22 cellular contexts compared by ENCODE assay signal in genomic region chr7:156858523-156858922, GRCh38. TPM values are rescaled to one million over a fixed set of nuclear protein-coding genes. Genes with fewer than 3 reads are reported as not detected.
DNase-seq lines count a peak whose midpoint lies in the region; ATAC-seq, FAIRE-seq and TF ChIP-seq lines count a peak whose summit lies in the region.
"Had no signal": no experiment of that assay in that cellular context is flagged by ENCODE, and none has a peak within 500 bp of the region (broad histone marks: within the 10 kb centered on the region; RNA-seq: fewer than 3 reads in every experiment).

No MANE protein-coding gene starts in this region.

- no peak overlapping the region for H3K4me3 Mint-ChIP-seq in activated naive CD4-positive, alpha-beta T cell treated with anti-CD3 and anti-CD28 coated beads, Interleukin-2, amount 50 U/mL, for 24 hours
- H3K4me3 Mint-ChIP-seq in activated naive CD4-positive, alpha-beta T cell treated with anti-CD3 and anti-CD28 coated beads, Interleukin-2, amount 10 ng/mL, durations not matched to agents 7 days and 5 days, result no peak overlapping the region
- H3K4me3 Mint-ChIP-seq in naive B cell, result peak overlapping the region in 1 of 8 donors; percentile 24
- H3K4me3 Mint-ChIP-seq: B cell; CD4-positive, alpha-beta T cell; CD8-positive, alpha-beta T cell had no signal

- no peak for DNase-seq in activated naive CD4-positive, alpha-beta T cell treated with anti-CD3 and anti-CD28 coated beads, Interleukin-2, amount 10 ng/mL, durations not matched to agents 7 days and 5 days
- DNase-seq in right lobe of liver (no peak), HepG2 (ENCODE audit: low spot score) (no peak), naive B cell (no peak), left ventricle myocardium superior (no peak), NCI-H1436 (lab: John Stamatoyannopoulos, UW) (no peak)
- DNase-seq: 8988T; AML-193; Caco-2; Calu3; CD4-positive, alpha-beta T cell; CD8-positive, alpha-beta T cell; DMS79 treated with DMSO at 0.1 percent for 48 hours; GF-D8 had no signal

- H3K36me3 ChIP-seq in right lobe of liver (no peaks in the 10 kb centered on the region), HepG2 (replicated peaks in 1 of 2; ENCODE audit: control insufficient read depth in 1 of 2, insufficient read depth in 2 of 2, low read length in 2 of 2) (peaks cover 0 to 14% of the 10 kb centered on the region in 2 experiments; a peak in 2 of 5 replicates), HEK293 (ENCODE audit: control insufficient read depth in 2 of 2, insufficient read depth in 1 of 2, low read length in 2 of 2) (peaks cover 0 to 24% of the 10 kb centered on the region in 2 experiments; a peak in 1 of 3 replicates)

- in situ Hi-C loops in HepG2 (cut with HindIII; ENCODE audit: extremely low pct_ligation_motif_present, low pct_unique_long_range_greater_than_20kb), result no loop called here

- H3K27ac ChIP-seq in right lobe of liver (peak overlapping the region; percentile 10 to 60 (median 18)), HepG2 (ENCODE audit: extremely low read length, insufficient read depth, low read length) (no peak overlapping the region), HEK293 (ENCODE audit: extremely low read depth, low read depth, low read length) (no peak overlapping the region)
- H3K27ac ChIP-seq: BLaER1 treated with 17β-estradiol and CSF1 and Interleukin-3, amounts not matched to agents 10 nM and 100 nM; C4-2B had no signal

- intact Hi-C loops in right lobe of liver (cut with DNase I) (no loop called here), HepG2 (cut with micrococcal nuclease; ENCODE audit: unreplicated experiment) (no loop called here), left ventricle myocardium superior (cut with micrococcal nuclease) (no loop called here)

- POLR2A ChIA-PET in HepG2 (lab: Yijun Ruan, JAX), result no interaction called here
- POLR2A ChIA-PET in HEK293 (lab: Yijun Ruan, JAX), result interaction anchor here (0.7 kb wide), 1 partner anchor 35 kb away, joined by 3 read pairs; no protein-coding TSS in a partner anchor

- H3K4me1 ChIP-seq in right lobe of liver (no peaks in the 10 kb centered on the region), HepG2 (ENCODE audit: insufficient read depth, low read length) (no peaks in the 10 kb centered on the region), HEK293 (ENCODE audit: control insufficient read depth, insufficient read depth, low read length) (no peaks in the 10 kb centered on the region)
- H3K4me1 ChIP-seq: BLaER1 treated with 17β-estradiol and CSF1 and Interleukin-3, amounts not matched to agents 10 nM and 100 nM; Caco-2 had no signal

- TF ChIP-seq RAD21 in HepG2 (CRISPR knock-in tag; IDR thresholded peaks at IDR 0.05), result no peak

- no peaks in the 10 kb centered on the region for H4K20me1 ChIP-seq in HepG2 (ENCODE audit: insufficient read depth, low read length)

- TF ChIP-seq POLR2A in right lobe of liver (IDR thresholded peaks at IDR 0.05) (no peak), HepG2 (IDR thresholded peaks at IDR 0.05; ENCODE audit: insufficient read depth in 1 of 2, low read depth in 2 of 2, low read length in 2 of 2) (no peak)

- no peak overlapping the region for H2AFZ ChIP-seq in HepG2 (ENCODE audit: low read length)

- H3K27me3 ChIP-seq in right lobe of liver (no peaks in the 10 kb centered on the region), HepG2 (ENCODE audit: control insufficient read depth in 1 of 2, insufficient read depth in 2 of 2, low read length in 2 of 2) (no peaks in the 10 kb centered on the region)
- H3K27me3 ChIP-seq: BLaER1 treated with 17β-estradiol and CSF1 and Interleukin-3, amounts not matched to agents 10 nM and 100 nM had no signal

- peaks cover 25% of the 10 kb centered on the region for H3K4me1 Mint-ChIP-seq in activated naive CD4-positive, alpha-beta T cell treated with anti-CD3 and anti-CD28 coated beads, Interleukin-2, amount 50 U/mL, for 24 hours
- H3K4me1 Mint-ChIP-seq in activated naive CD4-positive, alpha-beta T cell treated with anti-CD3 and anti-CD28 coated beads, Interleukin-2, amount 10 ng/mL, durations not matched to agents 7 days and 5 days, result peaks cover 8% of the 10 kb centered on the region
- peaks cover 10 to 12% (median 12%) of the 10 kb centered on the region in 3 donors for H3K4me1 Mint-ChIP-seq in naive B cell

- no peaks in the 10 kb centered on the region for H3K27me3 Mint-ChIP-seq in activated naive CD4-positive, alpha-beta T cell treated with anti-CD3 and anti-CD28 coated beads, Interleukin-2, amount 50 U/mL, for 24 hours
- no peaks in the 10 kb centered on the region for H3K27me3 Mint-ChIP-seq in activated naive CD4-positive, alpha-beta T cell treated with anti-CD3 and anti-CD28 coated beads, Interleukin-2, amount 10 ng/mL, durations not matched to agents 7 days and 5 days
- no peaks in the 10 kb centered on the region for H3K27me3 Mint-ChIP-seq in naive B cell
- H3K27me3 Mint-ChIP-seq: B cell; CD4-positive, alpha-beta T cell had no signal

- TF ChIP-seq CTCF in right lobe of liver (IDR thresholded peaks at IDR 0.05), result no peak
- TF ChIP-seq CTCF in HepG2 (CRISPR knock-in tag; IDR thresholded peaks at IDR 0.05), result no peak
- no peak for TF ChIP-seq CTCF in HEK293 (tag by site-specific recombination; IDR thresholded peaks at IDR 0.05)

- H3K27ac Mint-ChIP-seq in activated naive CD4-positive, alpha-beta T cell treated with anti-CD3 and anti-CD28 coated beads, Interleukin-2, amount 50 U/mL, for 24 hours, result peak overlapping the region; percentile 59
- no peak overlapping the region for H3K27ac Mint-ChIP-seq in activated naive CD4-positive, alpha-beta T cell treated with anti-CD3 and anti-CD28 coated beads, Interleukin-2, amount 10 ng/mL, durations not matched to agents 7 days and 5 days
- H3K27ac Mint-ChIP-seq in naive B cell, result peak overlapping the region in 4 of 6 donors; percentile 2 to 46 (median 8)
- H3K27ac Mint-ChIP-seq: B cell; CD4-positive, alpha-beta T cell; CD8-positive, alpha-beta T cell had no signal

- CTCF ChIA-PET in activated naive CD4-positive, alpha-beta T cell treated with anti-CD3 and anti-CD28 coated beads, Interleukin-2, amount 10 ng/mL, durations not matched to agents 7 days and 5 days (lab: Charles Lee), result interaction anchor here (0.7 kb wide), 1 partner anchor 430 kb away, joined by 3 read pairs; no protein-coding TSS in a partner anchor
- CTCF ChIA-PET in HepG2 (lab: Yijun Ruan, JAX; ENCODE audit: low intra/inter-chr PET ratio, low total read pairs) (no interaction called here), HEK293 (lab: Yijun Ruan, JAX) (no interaction called here)

- H3K9me3 ChIP-seq in right lobe of liver (no peaks in the 10 kb centered on the region), HepG2 (ENCODE audit: low read length) (peaks cover 41% of the 10 kb centered on the region; the same call in 1 of the 2 replicates), HEK293 (ENCODE audit: control insufficient read depth, insufficient read depth, low read depth, low read length) (no peaks in the 10 kb centered on the region)

- H3K9ac ChIP-seq in HepG2 (ENCODE audit: insufficient read depth, low read depth, low read length), result no peak overlapping the region
- H3K9ac ChIP-seq: BLaER1 treated with 17β-estradiol and CSF1 and Interleukin-3, amounts not matched to agents 10 nM and 100 nM had no signal

- peak overlapping the region in 2 of 3 donors; percentile 5 to 19 for H3K4me3 ChIP-seq in right lobe of liver
- no peak overlapping the region for H3K4me3 ChIP-seq in HepG2 (replicated peaks in 1 of 3; ENCODE audit: insufficient read depth in 1 of 3, low read depth in 2 of 3, low read length in 3 of 3)
- H3K4me3 ChIP-seq in HEK293 (ENCODE audit: low read depth, low read length), result no peak overlapping the region
- H3K4me3 ChIP-seq: BLaER1 treated with 17β-estradiol and CSF1 and Interleukin-3, amounts not matched to agents 10 nM and 100 nM had no signal

- H3K79me2 ChIP-seq in HepG2 (ENCODE audit: insufficient read depth, low read length), result peaks cover 38% of the 10 kb centered on the region

- ATAC-seq in right lobe of liver (no peak), HepG2 (no peak), naive B cell (ENCODE audit: low read depth in 2 of 2) (no peak), left ventricle myocardium superior (no peak)
- ATAC-seq: CD8-positive, alpha-beta T cell had no signal

- H3K4me2 ChIP-seq in HepG2 (ENCODE audit: low read depth, low read length), result no peak overlapping the region
- H3K4me2 ChIP-seq: BLaER1 treated with 17β-estradiol and CSF1 and Interleukin-3, amounts not matched to agents 10 nM and 100 nM had no signal

- no TSS peak for BruUV-seq in HepG2 (replicated peaks; lab: Mats Ljungman, UMichigan)

- H3K36me3 Mint-ChIP-seq in activated naive CD4-positive, alpha-beta T cell treated with anti-CD3 and anti-CD28 coated beads, Interleukin-2, amount 50 U/mL, for 24 hours, result peaks cover 68% of the 10 kb centered on the region
- H3K36me3 Mint-ChIP-seq in activated naive CD4-positive, alpha-beta T cell treated with anti-CD3 and anti-CD28 coated beads, Interleukin-2, amount 10 ng/mL, durations not matched to agents 7 days and 5 days, result peaks cover 60% of the 10 kb centered on the region
- H3K36me3 Mint-ChIP-seq in naive B cell, result peaks cover 56 to 60% of the 10 kb centered on the region in 2 donors

- TF ChIP-seq EP300 in HepG2 (IDR thresholded peaks at IDR 0.05; ENCODE audit: low read depth in 2 of 2, low read length in 2 of 2) (no peak), HepG2 (CRISPR knock-in tag; IDR thresholded peaks at IDR 0.05; ENCODE audit: borderline replicate concordance) (no peak)

- peaks cover 43% of the 10 kb centered on the region for H3K9me3 Mint-ChIP-seq in activated naive CD4-positive, alpha-beta T cell treated with anti-CD3 and anti-CD28 coated beads, Interleukin-2, amount 50 U/mL, for 24 hours
- H3K9me3 Mint-ChIP-seq in activated naive CD4-positive, alpha-beta T cell treated with anti-CD3 and anti-CD28 coated beads, Interleukin-2, amount 10 ng/mL, durations not matched to agents 7 days and 5 days, result peaks cover 55% of the 10 kb centered on the region
- peaks cover 22 to 67% (median 51%) of the 10 kb centered on the region in 7 donors for H3K9me3 Mint-ChIP-seq in naive B cell

- no peak for FAIRE-seq in HepG2 (lab: Jason Lieb, UNC)
- FAIRE-seq: D721Med, GM12891, GM19239 had no signal

RNA-seq across cellular contexts. Expression of gene LMBR1, which starts 34.5 kb away (rescaled TPM):
- total RNA-seq in right lobe of liver, result 10 to 100 TPM; 25.1 to 34.5 (median 31.7) TPM
- 30.4 and 39.6 TPM in 2 replicates for total RNA-seq in HepG2 (2016; rRNA removed; fragmentation: Illumina TruSeq; extraction: Trizol)
- total RNA-seq in HepG2 (2016; cell fraction: cytosol; rRNA removed; fragmentation: Illumina TruSeq; extraction: Trizol; ENCODE audit: low read depth), result 32.2 and 34.5 TPM in 2 replicates
- total RNA-seq in HepG2 (2016; cell fraction: insoluble cytoplasmic fraction; rRNA removed; fragmentation: Illumina TruSeq; extraction: Trizol), result 31.7 and 39.8 TPM in 2 replicates
- 35.2 and 35.7 TPM in 2 replicates for total RNA-seq in HepG2 (2016; cell fraction: membrane; rRNA removed; fragmentation: Illumina TruSeq; extraction: Trizol)
- 74.2 and 80.7 TPM in 2 replicates for total RNA-seq in HepG2 (2016; cell fraction: nucleus; rRNA removed; fragmentation: Illumina TruSeq; extraction: Trizol)
- polyA plus RNA-seq in HepG2 (2011; rRNA removed), result 18.7 and 20.9 TPM in 2 replicates
- 14.8 and 17.5 TPM in 2 replicates for polyA plus RNA-seq in HepG2 (2011; cell fraction: cytosol; rRNA removed)
- 48.7 and 53.2 TPM in 2 replicates for polyA plus RNA-seq in HepG2 (2011; cell fraction: nucleus; rRNA removed)
- 16.2 and 18.9 TPM in 2 replicates for polyA plus RNA-seq in HepG2 (2012)
- polyA plus RNA-seq in HepG2 (2016; cell fraction: cytosol; fragmentation: Illumina TruSeq; extraction: Trizol; ENCODE audit: low read depth), result 6.0 and 6.1 TPM in 2 replicates
- polyA plus RNA-seq in HepG2 (2016; cell fraction: insoluble cytoplasmic fraction; fragmentation: Illumina TruSeq; extraction: Trizol; ENCODE audit: low read depth), result 24.4 and 27.6 TPM in 2 replicates
- 16.2 and 17.5 TPM in 2 replicates for polyA plus RNA-seq in HepG2 (2016; cell fraction: membrane; fragmentation: Illumina TruSeq; extraction: Trizol; ENCODE audit: low read depth)
- polyA plus RNA-seq in HepG2 (2016; cell fraction: nucleus; fragmentation: Illumina TruSeq; extraction: Trizol; ENCODE audit: insufficient read depth, low read depth), result 38.6 and 52.3 TPM in 2 replicates
- 52.9 and 78.7 TPM in 2 replicates for polyA minus RNA-seq in HepG2 (2011; rRNA and poly(A)+ RNA removed; ENCODE audit: low replicate concordance)
- polyA minus RNA-seq in HepG2 (2011; cell fraction: cytosol; rRNA and poly(A)+ RNA removed), result 24.6 and 26.7 TPM in 2 replicates
- polyA minus RNA-seq in HepG2 (2011; cell fraction: nucleus; rRNA and poly(A)+ RNA removed), result 160 and 168 TPM in 2 replicates
- 10 to 100 TPM; 35.3 to 49.3 (median 40.9) TPM for polyA plus RNA-seq in naive B cell (ENCODE audit: low read depth in 6 of 6)
- total RNA-seq in left ventricle myocardium superior, result 44.5 TPM

Comparison
In these comparisons a context has a peak if more than half of its experiments do, and no peak if none do; other contexts are left out.
1. H3K27ac ChIP-seq: peak in right lobe of liver (3 of 3); none in HepG2 (single experiment) and HEK293 (single experiment).
2. H3K4me3 ChIP-seq: peak in right lobe of liver (2 of 3); none in HepG2 (0 of 3) and HEK293 (single experiment).